ENCODE assay signal across 8 cellular contexts in genomic region chr4:6909113-6909969, GRCh38.
DNase-seq lines count a peak whose midpoint lies in the region; ATAC-seq lines count a peak whose summit lies in the region.

TBC1D14 (plus strand) TSS chr4:6909826; CDS start chr4:6923390, 13,564 bp downstream.

- H3K27ac ChIP-seq in cingulate gyrus (ENCODE audit: low read depth, low read length), result peak within 1 kb of the TSS; percentile 77

- DNase-seq in AG08395 (ENCODE audit: low spot score), result peak; percentile 95
- peak; percentile 67 for DNase-seq in NCI-H226
- peak; percentile 84 to 89 for DNase-seq in activated CD4-positive, alpha-beta T cell treated with anti-CD3 and anti-CD28 coated beads for 4 hours
- peak; percentile 96 for DNase-seq in left kidney (ENCODE audit: low read depth, low spot score)
- DNase-seq in stimulated activated CD4-positive, alpha-beta T cell treated with anti-CD3 and anti-CD28 coated beads, Interleukin-2, amount 100 ng/mL, for 24 hours, result peak; percentile 86

- peak; percentile 74 for ATAC-seq in GM18873 (IDR thresholded peaks at IDR 0.05; ENCODE audit: low FRiP score, unreplicated experiment)
- peak; percentile 87 for ATAC-seq in HG03135 (IDR thresholded peaks at IDR 0.05; ENCODE audit: unreplicated experiment)

Comparison
In these comparisons a context has a peak if more than half of its experiments do, and no peak if none do; other contexts are left out.
1. Peak in every context shown above with its lines: DNase-seq, ATAC-seq and H3K27ac ChIP-seq.